Comparison of ENCODE assay signal across 1 cellular context in genomic region chr5:139700711-139701693, GRCh38.
TF ChIP-seq lines count a peak whose summit lies in the region.

No MANE protein-coding gene starts in this region.

TF ChIP-seq in HepG2, 621 proteins besides CTCF, POLR2A, EP300 and RAD21 (continued from another document and continues in another):
- TF ChIP-seq ZNF781 (CRISPR knock-in tag; IDR thresholded peaks at IDR 0.05; ENCODE audit: borderline replicate concordance, not compliant biosample characterization) = peak; percentile 72
- no peak for TF ChIP-seq HNRNPUL1 (IDR thresholded peaks at IDR 0.05; ENCODE audit: low read depth, low read length)
- TF ChIP-seq ZNF607 (CRISPR knock-in tag; IDR thresholded peaks at IDR 0.05; ENCODE audit: borderline replicate concordance) = peak; percentile 48; the same call in 1 of the 2 replicates
- no peak for TF ChIP-seq FOXM1 (CRISPR knock-in tag; IDR thresholded peaks at IDR 0.05)
- no peak for TF ChIP-seq ZNF589 (CRISPR knock-in tag; conservative IDR thresholded peaks at IDR 0.05)
- peak; percentile 89 for TF ChIP-seq ZNF292 (CRISPR knock-in tag; IDR thresholded peaks at IDR 0.05; ENCODE audit: borderline replicate concordance, low read depth)
- TF ChIP-seq GABPA (IDR thresholded peaks at IDR 0.05; ENCODE audit: low read depth, low read length) = no peak
- peak; percentile 38 for TF ChIP-seq GABPA (CRISPR knock-in tag; IDR thresholded peaks at IDR 0.05; ENCODE audit: low read depth)
- TF ChIP-seq YEATS2 (CRISPR knock-in tag; IDR thresholded peaks at IDR 0.05; ENCODE audit: borderline replicate concordance) = no peak
- TF ChIP-seq ZFX (CRISPR knock-in tag; IDR thresholded peaks at IDR 0.05; ENCODE audit: low read depth) = no peak
- TF ChIP-seq KDM5A (IDR thresholded peaks at IDR 0.05; ENCODE audit: borderline replicate concordance, low read length) = no peak
- no peak for TF ChIP-seq ZNF749 (CRISPR knock-in tag; IDR thresholded peaks at IDR 0.05; ENCODE audit: borderline replicate concordance)
- TF ChIP-seq SNAI1 (CRISPR knock-in tag; IDR thresholded peaks at IDR 0.05; ENCODE audit: borderline replicate concordance) = no peak
- TF ChIP-seq ZKSCAN5 (CRISPR knock-in tag; IDR thresholded peaks at IDR 0.05) = no peak
- TF ChIP-seq ATF6 (CRISPR knock-in tag; conservative IDR thresholded peaks at IDR 0.05) = no peak
- TF ChIP-seq ZNF841 (CRISPR knock-in tag; IDR thresholded peaks at IDR 0.05; ENCODE audit: borderline replicate concordance) = no peak
- TF ChIP-seq ZSCAN20 (CRISPR knock-in tag; IDR thresholded peaks at IDR 0.05; ENCODE audit: borderline replicate concordance) = no peak
- TF ChIP-seq ZNF556 (CRISPR knock-in tag; IDR thresholded peaks at IDR 0.05; ENCODE audit: borderline replicate concordance) = peak; percentile 50; the same call in 1 of the 2 replicates
- TF ChIP-seq E2F1 (CRISPR knock-in tag; IDR thresholded peaks at IDR 0.05) = no peak
- no peak for TF ChIP-seq HNRNPH1 (optimal IDR thresholded peaks at IDR 0.05; ENCODE audit: low read depth, low read length)
- TF ChIP-seq PITX1 (CRISPR knock-in tag; IDR thresholded peaks at IDR 0.05) = peak; percentile 82; the same call in 1 of the 2 replicates
- TF ChIP-seq ZUFSP (CRISPR knock-in tag; IDR thresholded peaks at IDR 0.05; ENCODE audit: borderline replicate concordance) = no peak
- no peak for TF ChIP-seq ZNF12 (CRISPR knock-in tag; IDR thresholded peaks at IDR 0.05)
- TF ChIP-seq MTF2 (CRISPR knock-in tag; IDR thresholded peaks at IDR 0.05; ENCODE audit: borderline replicate concordance) = no peak
- no peak for TF ChIP-seq PBX3 (CRISPR knock-in tag; IDR thresholded peaks at IDR 0.05; ENCODE audit: borderline replicate concordance)
- TF ChIP-seq MYPOP (CRISPR knock-in tag; IDR thresholded peaks at IDR 0.05) = no peak
- no peak for TF ChIP-seq ZBTB43 (CRISPR knock-in tag; conservative IDR thresholded peaks at IDR 0.05)
- peak; percentile 81 for TF ChIP-seq ZNF350 (CRISPR knock-in tag; IDR thresholded peaks at IDR 0.05; ENCODE audit: borderline replicate concordance, low read depth)
- no peak; the same call in 1 of the 2 replicates for TF ChIP-seq SIX4 (CRISPR knock-in tag; IDR thresholded peaks at IDR 0.05)
- TF ChIP-seq TOPORS (CRISPR knock-in tag; IDR thresholded peaks at IDR 0.05) = no peak
- no peak for TF ChIP-seq ZFYVE20 (CRISPR knock-in tag; IDR thresholded peaks at IDR 0.05; ENCODE audit: borderline replicate concordance, low read depth)
- TF ChIP-seq KDM3A (CRISPR knock-in tag; IDR thresholded peaks at IDR 0.05; ENCODE audit: low read depth) = no peak; the same call in 1 of the 2 replicates
- TF ChIP-seq HINFP (CRISPR knock-in tag; IDR thresholded peaks at IDR 0.05; ENCODE audit: low read depth) = no peak; the same call in 1 of the 2 replicates
- no peak for TF ChIP-seq GTF2F1 (IDR thresholded peaks at IDR 0.05; ENCODE audit: low read length)
- peak; percentile 72 for TF ChIP-seq MED1 (CRISPR knock-in tag; IDR thresholded peaks at IDR 0.05)
- peak; percentile 62 for TF ChIP-seq U2AF1 (optimal IDR thresholded peaks at IDR 0.05; ENCODE audit: low read depth, low read length)
- TF ChIP-seq CENPX (CRISPR knock-in tag; IDR thresholded peaks at IDR 0.05) = no peak
- TF ChIP-seq MZF1 (CRISPR knock-in tag; IDR thresholded peaks at IDR 0.05; ENCODE audit: borderline replicate concordance) = no peak
- TF ChIP-seq ZNF160 (CRISPR knock-in tag; IDR thresholded peaks at IDR 0.05) = no peak
- peak; percentile 59; the same call in 1 of the 2 replicates for TF ChIP-seq ZGPAT (CRISPR knock-in tag; IDR thresholded peaks at IDR 0.05)
- TF ChIP-seq ZBTB33 (CRISPR knock-in tag; IDR thresholded peaks at IDR 0.05) = no peak; the same call in 1 of the 2 replicates
- TF ChIP-seq NCOA2 (CRISPR knock-in tag; IDR thresholded peaks at IDR 0.05) = peak; percentile 80; the same call in 1 of the 2 replicates
- TF ChIP-seq ZNF710 (CRISPR knock-in tag; IDR thresholded peaks at IDR 0.05; ENCODE audit: borderline replicate concordance) = no peak
- peak; percentile 58; the same call in 1 of the 2 replicates for TF ChIP-seq ZBTB10 (CRISPR knock-in tag; IDR thresholded peaks at IDR 0.05; ENCODE audit: borderline replicate concordance)
- TF ChIP-seq ONECUT2 (CRISPR knock-in tag; IDR thresholded peaks at IDR 0.05) = no peak; the same call in 1 of the 2 replicates
- peak; percentile 45; the same call in 1 of the 2 replicates for TF ChIP-seq ZNF614 (CRISPR knock-in tag; IDR thresholded peaks at IDR 0.05; ENCODE audit: borderline replicate concordance)
